ENCODE assay signal across 8 cellular contexts in genomic region chr16:3610698-3611144, GRCh38. TPM values are rescaled to one million over a fixed set of nuclear protein-coding genes. Genes with fewer than 3 reads are reported as not detected.
A peak's percentile ranks its signal among the peaks of the same experiment; 100 is the strongest.
DNase-seq lines count a peak whose midpoint lies in the region; ATAC-seq, FAIRE-seq and TF ChIP-seq lines count a peak whose summit lies in the region.

No MANE protein-coding gene starts in this region.

- H3K4me3 ChIP-seq in DND-41 (ENCODE audit: low read depth in 1 of 2, low read length in 2 of 2) (peak overlapping the region; percentile 63 to 85; a peak in 3 of 4 replicates), IMR-90 (ENCODE audit: insufficient read depth, low read depth, low read length) (peak overlapping the region; percentile 81), mesendoderm (ENCODE audit: low read length) (peak overlapping the region; percentile 95), aorta (ENCODE audit: low read length in 2 of 2) (peak overlapping the region; percentile 76 to 90)

- BruUV-seq in IMR-90 (replicated peaks; lab: Mats Ljungman, UMichigan): no TSS peak

- H3K9ac ChIP-seq in DND-41 (ENCODE audit: low read depth, low read length): peak overlapping the region; percentile 82
- peak overlapping the region; percentile 80 for H3K9ac ChIP-seq in IMR-90 (ENCODE audit: low read depth, low read length)
- H3K9ac ChIP-seq in mesendoderm (ENCODE audit: low read length): peak overlapping the region; percentile 92

- no CpG with 5 or more reads among the region's 10 CpGs for WGBS in IMR-90 (ENCODE audit: extremely low coverage in 2 of 2, insufficient read length in 1 of 2), 2 experiments
- no CpG with 5 or more reads among the region's 10 CpGs for WGBS in mesendoderm (ENCODE audit: extremely low coverage, insufficient coverage, low lambda C conversion rate)
- 3% methylated on average over 10 of the region's 10 CpGs for WGBS in aorta, 2 donors

- dilution Hi-C loops in IMR-90 (cut with HindIII; ENCODE audit: low sequenced_read_pairs, unreplicated experiment): no loop called here

- H3K36me3 Mint-ChIP-seq in central memory CD8-positive, alpha-beta T cell (ENCODE audit: insufficient read depth): peaks cover 21% of the 10 kb centered on the region

- H2BK120ac ChIP-seq in IMR-90 (ENCODE audit: low read depth, low read length): no peak overlapping the region
- H2BK120ac ChIP-seq in mesendoderm (ENCODE audit: low read depth, low read length): no peak overlapping the region

- H2AFZ ChIP-seq in DND-41 (ENCODE audit: low read depth, low read length) (peak overlapping the region; percentile 98), IMR-90 (replicated peaks; ENCODE audit: low read length, poor library complexity) (peak overlapping the region; percentile 99)

- H3K79me2 ChIP-seq in DND-41 (ENCODE audit: insufficient read depth, low read length): peaks cover 49% of the 10 kb centered on the region
- peaks cover 24% of the 10 kb centered on the region for H3K79me2 ChIP-seq in mesendoderm (ENCODE audit: control insufficient read depth, insufficient read depth, low read length)

- POLR2A ChIA-PET in IMR-90 (lab: Charles Lee; ENCODE audit: unreplicated experiment): interaction anchor here (0.6 kb wide), 1 partner anchor 79 kb away, joined by 3 read pairs; no protein-coding TSS in a partner anchor

- H2AK5ac ChIP-seq in IMR-90 (ENCODE audit: low read depth, low read length) (no peak overlapping the region), mesendoderm (ENCODE audit: low read length) (no peak overlapping the region)

- ATAC-seq in DND-41 (ENCODE audit: insufficient read depth, low read depth) (no peak), IMR-90 (ENCODE audit: low read depth) (no peak), aorta (ENCODE audit: low FRiP score) (no peak), HG03097 (IDR thresholded peaks at IDR 0.05; ENCODE audit: low FRiP score, unreplicated experiment) (no peak)
- no peak for ATAC-seq in central memory CD8-positive, alpha-beta T cell (replicated peaks; ENCODE audit: extremely low read depth, poor library complexity, severe bottlenecking)

- H3K4me2 ChIP-seq in DND-41 (ENCODE audit: insufficient read depth, low read length) (peak overlapping the region; percentile 84), IMR-90 (ENCODE audit: low read depth, low read length) (peak overlapping the region; percentile 99), mesendoderm (ENCODE audit: low read length) (peak overlapping the region; percentile 89)

- 0 out of 2 replicates have a peak overlapping the region, but pooled peaks have one; percentile 43 for H4K91ac ChIP-seq in IMR-90 (ENCODE audit: insufficient read depth, low read depth, low read length)

- no peak overlapping the region for H2BK20ac ChIP-seq in IMR-90 (ENCODE audit: low read depth, low read length)

- H4K20me1 ChIP-seq in DND-41 (ENCODE audit: insufficient read depth, low read length) (peaks cover 4% of the 10 kb centered on the region; the same call in 1 of the 2 replicates), IMR-90 (ENCODE audit: insufficient read depth, low read length) (no peaks in the 10 kb centered on the region)

- H3K79me1 ChIP-seq in IMR-90 (ENCODE audit: low read depth in 1 of 2, low read length in 2 of 2) (peaks cover 42 to 56% of the 10 kb centered on the region in 2 experiments), mesendoderm (ENCODE audit: low read length) (peaks cover 9% of the 10 kb centered on the region)

- H3K56ac ChIP-seq in IMR-90 (ENCODE audit: extremely low read depth, insufficient read depth, low read length): peak overlapping the region; percentile 48; the same call in 1 of the 2 replicates
- H3K56ac ChIP-seq in mesendoderm (ENCODE audit: low read length): peak overlapping the region; percentile 94

- no peaks in the 10 kb centered on the region for H3K27me3 Mint-ChIP-seq in central memory CD8-positive, alpha-beta T cell

- in situ Hi-C loops in IMR-90 (cut with MboI; ENCODE audit: low sequenced_read_pairs): no loop called here

- H3K27ac ChIP-seq in DND-41 (ENCODE audit: low read length) (peak overlapping the region; percentile 88), IMR-90 (ENCODE audit: insufficient read depth, low read length) (peak overlapping the region; percentile 82), mesendoderm (ENCODE audit: low read depth, low read length) (no peak overlapping the region), aorta (ENCODE audit: low read depth in 1 of 2, low read length in 2 of 2) (peak overlapping the region in 1 of 2 donors; percentile 41)

- H3K4ac ChIP-seq in IMR-90 (ENCODE audit: low read depth, low read length) (peak overlapping the region; percentile 67), mesendoderm (ENCODE audit: low read depth, low read length) (no peak overlapping the region)

- peak overlapping the region; percentile 93 for H2AK9ac ChIP-seq in IMR-90 (replicated peaks; ENCODE audit: low read depth, low read length, poor library complexity)

- H3K18ac ChIP-seq in IMR-90 (ENCODE audit: low read depth, low read length): no peak overlapping the region
- peak overlapping the region; percentile 91 for H3K18ac ChIP-seq in mesendoderm (ENCODE audit: low read length)

- TF ChIP-seq RAD21 in IMR-90 (IDR thresholded peaks at IDR 0.05; ENCODE audit: low read length): no peak

- H3K4me3 Mint-ChIP-seq in central memory CD8-positive, alpha-beta T cell: peak overlapping the region; percentile 96

- H3K27ac Mint-ChIP-seq in central memory CD8-positive, alpha-beta T cell (ENCODE audit: low read depth): peak overlapping the region; percentile 98

- no peak for TF ChIP-seq POLR2A in IMR-90 (IDR thresholded peaks at IDR 0.05; ENCODE audit: low read depth, low read length)

- H2BK15ac ChIP-seq in IMR-90 (ENCODE audit: low read depth, low read length): no peak overlapping the region
- no peak overlapping the region for H2BK15ac ChIP-seq in mesendoderm (replicated peaks; ENCODE audit: low read depth)

- no peak for FAIRE-seq in D721Med (lab: Jason Lieb, UNC)

- no peak overlapping the region for H4K5ac ChIP-seq in IMR-90 (ENCODE audit: low read depth, low read length)
- H4K5ac ChIP-seq in mesendoderm (ENCODE audit: low read length): no peak overlapping the region

- peak overlapping the region; percentile 82 for H3K14ac ChIP-seq in IMR-90 (replicated peaks; ENCODE audit: low read depth, low read length)

- H3K36me3 ChIP-seq in DND-41 (ENCODE audit: insufficient read depth, low read length): peaks cover 12% of the 10 kb centered on the region
- H3K36me3 ChIP-seq in IMR-90 (ENCODE audit: control insufficient read depth, insufficient read depth, low read length): peaks cover 7% of the 10 kb centered on the region; the same call in 1 of the 2 replicates
- H3K36me3 ChIP-seq in mesendoderm (ENCODE audit: control insufficient read depth, insufficient read depth, low read length): no peaks in the 10 kb centered on the region
- no peaks in the 10 kb centered on the region for H3K36me3 ChIP-seq in aorta (ENCODE audit: control insufficient read depth in 1 of 2, insufficient read depth in 2 of 2, low read length in 1 of 2)

- CTCF ChIA-PET in IMR-90 (lab: Yijun Ruan, JAX): no interaction called here

- no peaks in the 10 kb centered on the region for H3K9me3 Mint-ChIP-seq in central memory CD8-positive, alpha-beta T cell

- H3K4me1 ChIP-seq in DND-41 (ENCODE audit: insufficient read depth, low read length) (peaks cover 30% of the 10 kb centered on the region), IMR-90 (ENCODE audit: control insufficient read depth, insufficient read depth, low read length) (peaks cover 5% of the 10 kb centered on the region), mesendoderm (ENCODE audit: control insufficient read depth, low read depth, low read length) (no peaks in the 10 kb centered on the region), aorta (ENCODE audit: control insufficient read depth in 1 of 2, insufficient read depth in 2 of 2, low read length in 2 of 2) (no peaks in the 10 kb centered on the region)

- DNase-seq in DND-41 (no peak), IMR-90 (no peak), mesendoderm (peak; percentile 46), aorta (no peak), midbrain (lab: John Stamatoyannopoulos, UW) (no peak), D721Med (ENCODE audit: insufficient read length, low spot score) (no peak)
- no peak for DNase-seq in central memory CD8-positive, alpha-beta T cell (ENCODE audit: low spot score in 2 of 2)

- H4K8ac ChIP-seq in IMR-90 (ENCODE audit: low read depth in 2 of 2, low read length in 2 of 2) (peak overlapping the region; percentile 23 to 82; a peak in 2 of 4 replicates), mesendoderm (ENCODE audit: low read depth, low read length) (no peak overlapping the region)

- no peaks in the 10 kb centered on the region for H3K27me3 ChIP-seq in DND-41 (ENCODE audit: insufficient read depth, low read length, poor library complexity)
- no peaks in the 10 kb centered on the region for H3K27me3 ChIP-seq in IMR-90 (ENCODE audit: control insufficient read depth, insufficient read depth, low read length)
- H3K27me3 ChIP-seq in mesendoderm (ENCODE audit: insufficient read depth, low read length, poor library complexity): no peaks in the 10 kb centered on the region
- no peaks in the 10 kb centered on the region for H3K27me3 ChIP-seq in aorta (ENCODE audit: control insufficient read depth in 1 of 2, insufficient read depth in 2 of 2, low read length in 1 of 2)

- H2BK5ac ChIP-seq in IMR-90 (ENCODE audit: low read depth, low read length, poor library complexity, severe bottlenecking): peak overlapping the region; percentile 76
- no peak overlapping the region for H2BK5ac ChIP-seq in mesendoderm (ENCODE audit: low read length)

- H3K9me3 ChIP-seq in DND-41 (ENCODE audit: insufficient read depth, low read length, severe bottlenecking) (no peaks in the 10 kb centered on the region), IMR-90 (ENCODE audit: control insufficient read depth, insufficient read depth, low read length) (no peaks in the 10 kb centered on the region), aorta (ENCODE audit: control insufficient read depth, low read length) (no peaks in the 10 kb centered on the region)

- H3K9me1 ChIP-seq in IMR-90 (ENCODE audit: insufficient read depth, low read length): peaks cover 12% of the 10 kb centered on the region

- TF ChIP-seq CTCF in DND-41 (IDR thresholded peaks at IDR 0.05; ENCODE audit: borderline replicate concordance, extremely low read depth, low read length, poor library complexity, severe bottlenecking) (no peak), IMR-90 (conservative IDR thresholded peaks at IDR 0.05; ENCODE audit: low read depth, low read length) (no peak), D721Med (IDR thresholded peaks at IDR 0.05; ENCODE audit: insufficient read depth, missing control alignments) (no peak)

- H3K23ac ChIP-seq in IMR-90 (ENCODE audit: low read depth, low read length) (peak overlapping the region; percentile 89), mesendoderm (ENCODE audit: low read length) (no peak overlapping the region)

- intact Hi-C loops in IMR-90 (cut with micrococcal nuclease): no loop called here
- intact Hi-C loops in aorta (cut with DNase I): loop anchor here (2.0 to 5.0 kb wide), 3 partner anchors 73 to 83 kb away; no protein-coding TSS in a partner anchor

- H3K4me1 Mint-ChIP-seq in central memory CD8-positive, alpha-beta T cell: peaks cover 46% of the 10 kb centered on the region

RNA-seq across cellular contexts. Expression of gene SLX4, which starts 0.7 kb away (rescaled TPM):
- total RNA-seq in IMR-90 (2012; rRNA removed): 1.3 and 1.7 TPM in 2 replicates
- polyA plus RNA-seq in IMR-90 (2012; rRNA removed): 2.8 and 3.1 TPM in 2 replicates
- 1.2 TPM in 2 replicates for polyA plus RNA-seq in IMR-90 (2012; cell fraction: cytosol; rRNA removed)
- 7.8 and 9.9 TPM in 2 replicates for polyA plus RNA-seq in IMR-90 (2012; cell fraction: nucleus; rRNA removed; ENCODE audit: low replicate concordance)
- 4.6 TPM for polyA plus RNA-seq in mesendoderm (2013, experiment 1 of 2)
- polyA plus RNA-seq in mesendoderm (2013, experiment 2 of 2): 4.7 TPM
- total RNA-seq in aorta: 1 to 10 TPM; 4.9 to 5.0 TPM
- polyA plus RNA-seq in aorta: 1 to 10 TPM in 1 of 2 donors, under 1 TPM in 1; 0.50 to 4.0 TPM

RNA-seq across cellular contexts. Expression of gene NLRC3, which starts 33.5 kb away (rescaled TPM):
- total RNA-seq in IMR-90 (2012; rRNA removed) (not detected in 2 replicates), aorta (1 to 10 TPM in 1 of 2 donors, under 1 TPM in 1; 0.97 to 2.3 TPM)
- polyA plus RNA-seq in IMR-90 (2012; rRNA removed) (not detected in 2 replicates), aorta (under 1 TPM in 1 of 2 donors, not detected in 1; 0.38 TPM)
- polyA plus RNA-seq in IMR-90 (2012; cell fraction: cytosol; rRNA removed): not detected in 2 replicates
- polyA plus RNA-seq in IMR-90 (2012; cell fraction: nucleus; rRNA removed; ENCODE audit: low replicate concordance): 0.02 and 0.14 TPM in 2 replicates
- polyA plus RNA-seq in mesendoderm (2013, experiment 1 of 2): 0.25 TPM
- 0.20 TPM for polyA plus RNA-seq in mesendoderm (2013, experiment 2 of 2)

RNA-seq across cellular contexts. Expression of gene DNASE1, which starts 43.8 kb away (rescaled TPM):
- total RNA-seq in IMR-90 (2012; rRNA removed) (5.4 and 6.1 TPM in 2 replicates), aorta (10 to 100 TPM in 1 of 2 donors, 1 to 10 TPM in 1; 9.1 to 21.8 TPM)
- polyA plus RNA-seq in IMR-90 (2012; rRNA removed) (12.9 and 15.9 TPM in 2 replicates), aorta (1 to 10 TPM; 5.4 to 9.3 TPM)
- 3.6 and 9.3 TPM in 2 replicates for polyA plus RNA-seq in IMR-90 (2012; cell fraction: cytosol; rRNA removed)
- 35.4 and 59.0 TPM in 2 replicates for polyA plus RNA-seq in IMR-90 (2012; cell fraction: nucleus; rRNA removed; ENCODE audit: low replicate concordance)
- polyA plus RNA-seq in mesendoderm (2013, experiment 1 of 2): 3.8 TPM
- polyA plus RNA-seq in mesendoderm (2013, experiment 2 of 2): 3.6 TPM
